Comparison of ENCODE assay signal across 19 cellular contexts in genomic region chr17:48462946-48463345, GRCh38. TPM values are rescaled to one million over a fixed set of nuclear protein-coding genes. Genes with fewer than 3 reads are reported as not detected.
DNase-seq lines count a peak whose midpoint lies in the region; ATAC-seq and TF ChIP-seq lines count a peak whose summit lies in the region.
"Had no signal": no experiment of that assay in that cellular context is flagged by ENCODE, and none has a peak within 500 bp of the region (broad histone marks: within the 10 kb centered on the region; RNA-seq: fewer than 3 reads in every experiment).

No MANE protein-coding gene starts in this region.

- H3K36me3 ChIP-seq in MM.1S (replicated peaks; ENCODE audit: insufficient read depth, low read length) = no peaks in the 10 kb centered on the region
- H3K36me3 ChIP-seq: BLaER1 had no signal

- H3K36me3 Mint-ChIP-seq in activated naive CD4-positive, alpha-beta T cell treated with anti-CD3 and anti-CD28 coated beads, Interleukin-2, amount 50 U/mL, for 72 hours = no peaks in the 10 kb centered on the region

- H3F3A ChIP-seq in MM.1S (ENCODE audit: insufficient read depth, low read length) = peaks cover 20% of the 10 kb centered on the region

- no peak overlapping the region; the same call in 1 of the 2 replicates for H3K27ac ChIP-seq in MM.1S (ENCODE audit: low read length)
- H3K27ac ChIP-seq: BLaER1, GM23248 had no signal

- no peak overlapping the region for H3K4me2 ChIP-seq in MM.1S (ENCODE audit: low read depth, low read length)
- H3K4me2 ChIP-seq: BLaER1 had no signal

- no peak overlapping the region for H3K9ac ChIP-seq in MM.1S (ENCODE audit: low read length)
- H3K9ac ChIP-seq: BLaER1, GM23248 had no signal

- no peaks in the 10 kb centered on the region for H3K9me3 ChIP-seq in MM.1S (replicated peaks; ENCODE audit: insufficient read depth, low read length)
- H3K9me3 ChIP-seq: BLaER1 had no signal

- H3K9me2 ChIP-seq in MM.1S (replicated peaks; ENCODE audit: insufficient read depth, low read length) = no peaks in the 10 kb centered on the region

- H3K27ac Mint-ChIP-seq in activated naive CD4-positive, alpha-beta T cell treated with anti-CD3 and anti-CD28 coated beads, Interleukin-2, amount 50 U/mL, for 72 hours = no peak overlapping the region
- H3K27ac Mint-ChIP-seq: CD8-positive, alpha-beta memory T cell had no signal

- H3K27me3 ChIP-seq in MM.1S (replicated peaks; ENCODE audit: insufficient read depth, low read length) = no peaks in the 10 kb centered on the region
- H3K27me3 ChIP-seq: BLaER1 had no signal

- H3K4me3 ChIP-seq in MM.1S (ENCODE audit: low read length) = no peak overlapping the region
- H3K4me3 ChIP-seq: BLaER1, GM12878, GM23248 had no signal

- H3K4me1 ChIP-seq in MM.1S (ENCODE audit: low read length) = peaks cover 54% of the 10 kb centered on the region

- H4K20me1 ChIP-seq in MM.1S (ENCODE audit: insufficient read depth, low read length) = no peaks in the 10 kb centered on the region
- H4K20me1 ChIP-seq: BLaER1 had no signal

- H2AFZ ChIP-seq in MM.1S (ENCODE audit: low read length) = no peak overlapping the region
- H2AFZ ChIP-seq: GM23248 had no signal

- DNase-seq in COR-L47 (lab: John Stamatoyannopoulos, UW) = peak; percentile 67
- DNase-seq in MM.1S = peak; percentile 57
- DNase-seq in NCI-H2196 (lab: John Stamatoyannopoulos, UW; ENCODE audit: unreplicated experiment) = peak; percentile 56
- peak; percentile 89 for DNase-seq in RPMI8226
- DNase-seq in NCI-H1436 (lab: John Stamatoyannopoulos, UW) = no peak
- no peak for DNase-seq in NCI-H82 (lab: John Stamatoyannopoulos, UW)
- DNase-seq in GM19240 (ENCODE audit: insufficient read length, low spot score) = no peak
- DNase-seq in activated naive CD4-positive, alpha-beta T cell treated with anti-CD3 and anti-CD28 coated beads, Interleukin-2, amount 50 U/mL, for 72 hours (ENCODE audit: low spot score in 2 of 2) = no peak
- DNase-seq: CD8-positive, alpha-beta memory T cell; DMS 273 treated with DMSO at 0.1 percent for 48 hours; GM23248; NCI-H2171 treated with DMSO at 0.1 percent for 48 hours; NCI-H524 treated with DMSO at 0.1 percent for 48 hours; T-helper 9 cell had no signal

- H3K79me2 ChIP-seq in MM.1S (ENCODE audit: low read length) = no peaks in the 10 kb centered on the region

- no peak for ATAC-seq in activated naive CD4-positive, alpha-beta T cell treated with anti-CD3 and anti-CD28 coated beads, Interleukin-2, amount 50 U/mL, for 72 hours
- ATAC-seq: GM12878, HCT116 had no signal

- TF ChIP-seq CTCF in MM.1S (IDR thresholded peaks at IDR 0.05; ENCODE audit: low read length) = no peak

- no peaks in the 10 kb centered on the region for H3K9me3 Mint-ChIP-seq in activated naive CD4-positive, alpha-beta T cell treated with anti-CD3 and anti-CD28 coated beads, Interleukin-2, amount 50 U/mL, for 72 hours
- H3K9me3 Mint-ChIP-seq: CD8-positive, alpha-beta memory T cell had no signal

RNA-seq across cellular contexts. Expression of gene SKAP1, which starts 32.9 kb away (rescaled TPM):
- total RNA-seq in activated naive CD4-positive, alpha-beta T cell treated with anti-CD3 and anti-CD28 coated beads, Interleukin-2, amount 50 U/mL, for 72 hours = 10 to 100 TPM; 65.0 to 98.0 TPM
- total RNA-seq: GM23248, RPMI7951, SK-MEL-5 had no signal

Comparison
In these comparisons a context has a peak if more than half of its experiments do, and no peak if none do; other contexts are left out.
1. DNase-seq: peak in COR-L47 (single experiment), MM.1S (single experiment), NCI-H2196 (single experiment) and RPMI8226 (single experiment); none in NCI-H1436 (single experiment), NCI-H82 (single experiment), GM19240 (single experiment) and activated naive CD4-positive, alpha-beta T cell treated with anti-CD3 and anti-CD28 coated beads, Interleukin-2, amount 50 U/mL, for 72 hours (0 of 2).